8 cellular contexts compared by ENCODE assay signal in the genomic region with DNA sequence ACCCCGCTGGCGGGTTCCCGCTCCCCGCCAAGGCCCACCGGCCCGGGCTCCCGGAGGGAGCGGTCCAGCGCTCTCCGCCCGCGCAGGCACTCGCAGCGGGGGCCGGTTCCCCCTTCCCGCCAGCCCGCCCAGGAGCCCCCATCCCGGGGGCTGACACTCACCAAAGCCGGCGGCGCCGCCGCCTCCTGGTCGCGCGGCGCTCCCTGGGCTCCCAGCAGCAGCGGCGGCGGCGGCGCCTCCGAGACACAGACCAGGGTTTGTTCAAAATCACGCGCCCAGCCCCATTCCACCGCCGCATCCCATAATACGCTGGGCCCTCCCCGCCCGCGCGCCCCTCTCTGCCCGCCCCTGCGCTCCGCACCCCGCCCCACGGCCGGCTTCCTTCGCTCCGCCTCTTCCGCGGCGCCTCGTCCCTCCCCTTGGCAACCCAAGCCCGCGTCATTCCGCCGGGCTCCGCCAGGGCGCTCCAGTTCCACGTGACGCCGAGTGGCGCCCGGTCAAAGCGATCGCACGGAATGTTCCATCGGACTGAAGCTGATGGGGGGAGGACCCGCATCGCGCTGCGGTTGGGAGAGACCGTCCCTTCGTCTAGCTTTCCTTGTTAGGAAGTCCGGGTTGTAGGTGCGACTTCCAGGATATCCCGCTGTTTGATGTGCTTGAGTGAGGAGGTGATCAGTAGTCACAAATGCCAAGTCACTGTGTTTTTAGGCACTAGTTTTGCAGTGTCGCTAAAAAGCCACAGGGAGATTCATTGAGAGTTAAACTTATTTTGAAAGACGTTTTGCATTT. TPM values are rescaled to one million over a fixed set of nuclear protein-coding genes. Genes with fewer than 3 reads are reported as not detected.
DNase-seq lines count a peak whose midpoint lies in the region; ATAC-seq, FAIRE-seq and TF ChIP-seq lines count a peak whose summit lies in the region.

No MANE protein-coding gene starts in this region.

- peak; percentile 94 for DNase-seq in Daoy (ENCODE audit: low read depth)
- peak; percentile 97 for DNase-seq in Karpas-422
- DNase-seq in RCC 7860 (ENCODE audit: low spot score), result peak; percentile 95
- DNase-seq in activated T-helper 1 cell treated with anti-CD3 and anti-CD28 coated beads, Interleukin-2, amount 50 U/mL, for 16 hours (ENCODE audit: low read depth in 1 of 2, low spot score in 1 of 2), result peak; percentile 93 to 97
- DNase-seq in fibroblast of mammary gland (ENCODE audit: low read depth), result peak; percentile 97
- peak; percentile 93 to 97 (median 96) for DNase-seq in naive thymus-derived CD8-positive, alpha-beta T cell
- peak; percentile 93 to 97 (median 95) for DNase-seq in stimulated activated naive CD4-positive, alpha-beta T cell (lab: John Stamatoyannopoulos, UW)

- peaks cover 40% of the 10 kb centered on the region for H3K79me2 ChIP-seq in Karpas-422 (ENCODE audit: low read length)

- no peaks in the 10 kb centered on the region for H3K27me3 Mint-ChIP-seq in naive thymus-derived CD8-positive, alpha-beta T cell

- no peak for TF ChIP-seq CTCF in fibroblast of mammary gland (conservative IDR thresholded peaks at IDR 0.05; ENCODE audit: control insufficient read depth, insufficient read depth, low read depth, low read length)

- no peaks in the 10 kb centered on the region for H3K9me3 ChIP-seq in Karpas-422 (ENCODE audit: low read length)

- no peaks in the 10 kb centered on the region for H3K9me2 ChIP-seq in Karpas-422 (replicated peaks; ENCODE audit: insufficient read depth, low read length)

- H3K4me1 Mint-ChIP-seq in naive thymus-derived CD8-positive, alpha-beta T cell, result peaks cover 22 to 49% (median 45%) of the 10 kb centered on the region in 4 donors

- H4K20me1 ChIP-seq in Karpas-422 (ENCODE audit: insufficient read depth, low read depth, low read length), result no peaks in the 10 kb centered on the region

- peak; percentile 84 for ATAC-seq in GM21825 (IDR thresholded peaks at IDR 0.05; ENCODE audit: unreplicated experiment)
- peak; percentile 74 to 81 for ATAC-seq in naive thymus-derived CD8-positive, alpha-beta T cell

- H3K36me3 Mint-ChIP-seq in naive thymus-derived CD8-positive, alpha-beta T cell, result no peaks in the 10 kb centered on the region

- peak overlapping the region; percentile 65 for H3K27ac ChIP-seq in Karpas-422 (ENCODE audit: low read length)

- H3K27me3 ChIP-seq in Karpas-422 (ENCODE audit: low read length), result no peaks in the 10 kb centered on the region

- H2AFZ ChIP-seq in Karpas-422 (ENCODE audit: low read length), result 0 out of 2 replicates have a peak overlapping the region, but pooled peaks have one; percentile 51

- H3K4me2 ChIP-seq in Karpas-422 (ENCODE audit: low read depth, low read length, poor library complexity, severe bottlenecking), result peak overlapping the region; percentile 94

- peak overlapping the region; percentile 78 for H3K9ac ChIP-seq in Karpas-422 (ENCODE audit: low read length)

- peaks cover 28% of the 10 kb centered on the region for H3K4me1 ChIP-seq in Karpas-422 (ENCODE audit: low read length)

- no peaks in the 10 kb centered on the region for H3K36me3 ChIP-seq in Karpas-422 (ENCODE audit: insufficient read depth, low read length)

- H3K9me3 Mint-ChIP-seq in naive thymus-derived CD8-positive, alpha-beta T cell, result no peaks in the 10 kb centered on the region

- peak; percentile 80 for FAIRE-seq in RCC 7860 (lab: Jason Lieb, UNC)

- peak overlapping the region; percentile 90 to 98 (median 95) for H3K4me3 Mint-ChIP-seq in naive thymus-derived CD8-positive, alpha-beta T cell

- peak overlapping the region; percentile 85 to 98 (median 93) for H3K27ac Mint-ChIP-seq in naive thymus-derived CD8-positive, alpha-beta T cell

- POLR2A ChIA-PET in naive thymus-derived CD8-positive, alpha-beta T cell (lab: Charles Lee), result interaction anchor here (0.5 to 5.5 kb wide), 12 partner anchors 18 to 639 kb away, joined by 3 to 65 read pairs (median 4); a partner anchor contains a TSS

- H3K4me3 ChIP-seq in Karpas-422 (ENCODE audit: low read length), result peak overlapping the region; percentile 71
- peak overlapping the region; percentile 84 for H3K4me3 ChIP-seq in fibroblast of mammary gland (ENCODE audit: control insufficient read depth, low read depth, low read length)

RNA-seq across cellular contexts. Expression of a gene that starts 2.2 kb away (rescaled TPM):
- 12.7 and 15.3 TPM in 2 replicates for total RNA-seq in Daoy (2014; rRNA removed; shearing (Covaris generic))
- 5.6 and 10.6 TPM in 2 replicates for total RNA-seq in Karpas-422 (2014; rRNA removed; shearing (Covaris generic); ENCODE audit: low replicate concordance)
- total RNA-seq in naive thymus-derived CD8-positive, alpha-beta T cell, result 10 to 100 TPM; 23.6 to 24.1 TPM
- 10 to 100 TPM in 1 of 3 donors, 1 to 10 TPM in 2; 9.4 to 10.7 (median 9.5) TPM for polyA plus RNA-seq in naive thymus-derived CD8-positive, alpha-beta T cell

RNA-seq across cellular contexts. Expression of a gene that starts 22.2 kb away (rescaled TPM):
- 45.4 and 62.9 TPM in 2 replicates for total RNA-seq in Daoy (2014; rRNA removed; shearing (Covaris generic))
- 37.6 and 42.7 TPM in 2 replicates for total RNA-seq in Karpas-422 (2014; rRNA removed; shearing (Covaris generic); ENCODE audit: low replicate concordance)
- total RNA-seq in naive thymus-derived CD8-positive, alpha-beta T cell, result 10 to 100 TPM; 26.1 to 28.9 TPM
- 10 to 100 TPM; 58.4 to 62.5 (median 61.2) TPM for polyA plus RNA-seq in naive thymus-derived CD8-positive, alpha-beta T cell

Comparison
In these comparisons a context has a peak if more than half of its experiments do, and no peak if none do; other contexts are left out.
1. Peak in every context shown above with its lines: DNase-seq, ATAC-seq, H3K4me3 ChIP-seq and H3K27ac ChIP-seq.